Comparison of ENCODE assay signal across 13 cellular contexts in genomic region chr11:64643927-64644326, GRCh38. TPM values are rescaled to one million over a fixed set of nuclear protein-coding genes. Genes with fewer than 3 reads are reported as not detected.
A peak's percentile ranks its signal among the peaks of the same experiment; 100 is the strongest.
DNase-seq lines count a peak whose midpoint lies in the region; ATAC-seq and TF ChIP-seq lines count a peak whose summit lies in the region.
"Had no signal": no experiment of that assay in that cellular context is flagged by ENCODE, and none has a peak within 500 bp of the region (broad histone marks: within the 10 kb centered on the region; RNA-seq: fewer than 3 reads in every experiment).

No MANE protein-coding gene starts in this region.

- H3K36me3 Mint-ChIP-seq in memory B cell, result no peaks in the 10 kb centered on the region

- peaks cover 3% of the 10 kb centered on the region for H3K4me1 ChIP-seq in right cardiac atrium (ENCODE audit: control insufficient read depth, insufficient read depth, low read length)
- no peaks in the 10 kb centered on the region for H3K4me1 ChIP-seq in uterus
- H3K4me1 ChIP-seq in colonic mucosa, result no peaks in the 10 kb centered on the region

- H3K9ac ChIP-seq in colonic mucosa (ENCODE audit: low read depth in 2 of 2, low read length in 2 of 2), result no peak overlapping the region

- H3K4me3 ChIP-seq in right cardiac atrium (ENCODE audit: low read length) (peak overlapping the region; percentile 40), uterus (peak overlapping the region; percentile 61), colonic mucosa (no peak overlapping the region)

- no peaks in the 10 kb centered on the region for H3K9me3 ChIP-seq in right cardiac atrium (ENCODE audit: control insufficient read depth, low read length)
- H3K9me3 ChIP-seq in uterus, result no peaks in the 10 kb centered on the region
- H3K9me3 ChIP-seq in colonic mucosa, result no peaks in the 10 kb centered on the region

- H3K4me1 Mint-ChIP-seq in memory B cell, result peaks cover 7% of the 10 kb centered on the region
- H3K4me1 Mint-ChIP-seq: activated CD4-positive, alpha-beta T cell treated with anti-CD3 and anti-CD28 coated beads, Interleukin-2, amount 10 ng/mL, durations not matched to agents 7 days and 5 days had no signal

- no peak for TF ChIP-seq POLR2A in uterus (IDR thresholded peaks at IDR 0.05)

- H3K27ac Mint-ChIP-seq in memory B cell, result no peak overlapping the region
- H3K27ac Mint-ChIP-seq: activated CD4-positive, alpha-beta T cell treated with anti-CD3 and anti-CD28 coated beads, Interleukin-2, amount 10 ng/mL, durations not matched to agents 7 days and 5 days had no signal

- H3K27ac ChIP-seq in right cardiac atrium (ENCODE audit: low read length), result no peak overlapping the region
- H3K27ac ChIP-seq in VCaP, result peak overlapping the region; percentile 44; the same call in 1 of the 2 replicates
- no peak overlapping the region for H3K27ac ChIP-seq in uterus
- no peak overlapping the region for H3K27ac ChIP-seq in caudate nucleus (ENCODE audit: low read depth, low read length)
- H3K27ac ChIP-seq in colonic mucosa, result no peak overlapping the region

- no peak overlapping the region for H3K4me3 Mint-ChIP-seq in memory B cell
- H3K4me3 Mint-ChIP-seq: activated CD4-positive, alpha-beta T cell treated with anti-CD3 and anti-CD28 coated beads, Interleukin-2, amount 10 ng/mL, durations not matched to agents 7 days and 5 days had no signal

- no peak for TF ChIP-seq CTCF in VCaP (conservative IDR thresholded peaks at IDR 0.05)
- no peak for TF ChIP-seq CTCF in uterus (IDR thresholded peaks at IDR 0.05)
- TF ChIP-seq CTCF in colonic mucosa (IDR thresholded peaks at IDR 0.05), result no peak

- WGBS in right cardiac atrium, result 10% methylated on average over 13 of the region's 13 CpGs

- no peaks in the 10 kb centered on the region for H3K36me3 ChIP-seq in uterus
- H3K36me3 ChIP-seq in colonic mucosa, result no peaks in the 10 kb centered on the region

- H3K27me3 ChIP-seq in right cardiac atrium (ENCODE audit: control insufficient read depth, insufficient read depth) (no peaks in the 10 kb centered on the region), uterus (no peaks in the 10 kb centered on the region), colonic mucosa (peaks cover 18% of the 10 kb centered on the region)

- intact Hi-C loops in right cardiac atrium (cut with DNase I), result loop anchor here in 1 of 4 donors (10.0 kb wide), 1 partner anchor 189 kb away; no protein-coding TSS in a partner anchor
- intact Hi-C loops in cardiac septum (cut with DNase I), result no loop called here
- intact Hi-C loops in uterus (cut with DNase I; ENCODE audit: low total_unique reads), result no loop called here
- intact Hi-C loops in colonic mucosa (cut with DNase I), result no loop called here

- no peaks in the 10 kb centered on the region for H3K9me3 Mint-ChIP-seq in memory B cell
- H3K9me3 Mint-ChIP-seq: activated CD4-positive, alpha-beta T cell treated with anti-CD3 and anti-CD28 coated beads, Interleukin-2, amount 10 ng/mL, durations not matched to agents 7 days and 5 days had no signal

- DNase-seq in right cardiac atrium (no peak), cardiac septum (ENCODE audit: low spot score) (no peak), memory B cell (ENCODE audit: low spot score in 2 of 2) (no peak), uterus (no peak), HT-29 (ENCODE audit: low spot score) (no peak), caudate nucleus (lab: John Stamatoyannopoulos, UW) (no peak), colonic mucosa (no peak)
- DNase-seq: activated CD4-positive, alpha-beta T cell treated with anti-CD3 and anti-CD28 coated beads, Interleukin-2, amount 10 ng/mL, durations not matched to agents 7 days and 5 days; activated naive CD4-positive, alpha-beta T cell; HCEC 1CT; small intestine had no signal

- peaks cover 27% of the 10 kb centered on the region for H3K27me3 Mint-ChIP-seq in memory B cell

- peak in 1 of 2 donors; percentile 4 for ATAC-seq in right cardiac atrium
- peak; percentile 19 for ATAC-seq in memory B cell (ENCODE audit: low read depth)

RNA-seq across cellular contexts. Expression of gene SLC22A12, which starts 52.9 kb away (rescaled TPM):
- total RNA-seq in right cardiac atrium (not detected), cardiac septum (not detected), uterus (not detected), colonic mucosa (not detected)
- not detected for polyA plus RNA-seq in right cardiac atrium
- not detected in 2 replicates for total RNA-seq in HT-29 (2014; rRNA removed; shearing (Covaris generic))
- total RNA-seq: activated CD4-positive, alpha-beta T cell treated with anti-CD3 and anti-CD28 coated beads, Interleukin-2, amount 10 ng/mL, durations not matched to agents 7 days and 5 days; LHCN-M2 had no signal
- polyA plus RNA-seq: small intestine had no signal
